In the genomic region with DNA sequence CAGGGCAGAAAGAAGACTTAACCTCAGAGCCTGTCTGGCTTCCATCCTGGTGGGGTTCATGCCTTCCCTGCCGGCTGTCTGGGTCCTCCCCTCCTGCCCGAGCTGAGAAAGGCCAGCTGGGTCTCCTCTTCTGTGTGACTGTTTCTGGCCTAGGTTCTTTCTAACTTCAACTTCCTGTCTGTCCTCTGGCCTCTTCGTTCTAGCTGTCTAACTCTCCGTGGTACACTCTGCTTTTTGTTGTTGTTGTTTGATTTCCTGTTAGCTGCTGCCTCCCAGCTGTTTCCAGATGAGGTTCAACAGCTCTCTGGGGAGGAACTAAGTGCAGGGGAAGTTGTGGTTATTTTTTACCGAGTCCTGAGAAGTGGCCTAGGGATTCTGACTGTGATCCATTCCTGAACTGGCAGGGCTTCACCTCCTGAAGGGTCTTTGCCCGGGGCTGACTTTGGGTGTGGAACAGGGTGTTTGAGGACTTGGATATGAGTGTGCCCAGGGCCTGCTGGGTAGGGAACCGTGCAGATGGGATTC, we compare ENCODE assay signal across 8 cellular contexts. TPM values are rescaled to one million over a fixed set of nuclear protein-coding genes. Genes with fewer than 3 reads are reported as not detected.
DNase-seq lines count a peak whose midpoint lies in the region; ATAC-seq lines count a peak whose summit lies in the region.

No MANE protein-coding gene starts in this region.

- H3K27ac Mint-ChIP-seq in activated CD8-positive, alpha-beta T cell treated with anti-CD3 and anti-CD28 coated beads, Interleukin-2, amount 10 ng/mL, durations not matched to agents 7 days and 5 days = peak overlapping the region; percentile 86

- POLR2A ChIA-PET in activated CD8-positive, alpha-beta T cell treated with anti-CD3 and anti-CD28 coated beads, Interleukin-2, amount 10 ng/mL, durations not matched to agents 7 days and 5 days (lab: Charles Lee) = interaction anchor here (0.5 to 3.1 kb wide), 8 partner anchors 11 to 280 kb away, joined by 3 to 11 read pairs (median 3); no protein-coding TSS in a partner anchor

- H3K4me3 ChIP-seq in Jurkat, Clone E6-1 (ENCODE audit: low read length) = peak overlapping the region; percentile 89
- H3K4me3 ChIP-seq in skeletal muscle cell (ENCODE audit: low read depth, low read length) = peak overlapping the region; percentile 90

- DNase-seq in AML-193 (lab: John Stamatoyannopoulos, UW) (peak; percentile 91 to 94), globus pallidus (ENCODE audit: low spot score) (peak; percentile 55), skeletal muscle cell (ENCODE audit: low read depth) (no peak), SK-N-DZ (ENCODE audit: low spot score) (no peak), iPS-NIHi7 (ENCODE audit: extremely low spot score) (no peak)
- DNase-seq in Jurkat, Clone E6-1 (ENCODE audit: low read depth, low spot score) = peak; percentile 92
- peak; percentile 65 for DNase-seq in activated CD8-positive, alpha-beta T cell treated with anti-CD3 and anti-CD28 coated beads, Interleukin-2, amount 10 ng/mL, durations not matched to agents 7 days and 5 days

- peaks cover 53% of the 10 kb centered on the region for H3K36me3 Mint-ChIP-seq in activated CD8-positive, alpha-beta T cell treated with anti-CD3 and anti-CD28 coated beads, Interleukin-2, amount 10 ng/mL, durations not matched to agents 7 days and 5 days (ENCODE audit: low read depth)

- peaks cover 70% of the 10 kb centered on the region for H3K4me1 Mint-ChIP-seq in activated CD8-positive, alpha-beta T cell treated with anti-CD3 and anti-CD28 coated beads, Interleukin-2, amount 10 ng/mL, durations not matched to agents 7 days and 5 days (ENCODE audit: low read depth)

- CTCF ChIA-PET in activated CD8-positive, alpha-beta T cell treated with anti-CD3 and anti-CD28 coated beads, Interleukin-2, amount 10 ng/mL, durations not matched to agents 7 days and 5 days (lab: Charles Lee) = interaction anchor here (0.7 to 5.3 kb wide), 8 partner anchors 9 to 41 kb away, joined by 3 to 45 read pairs (median 16); no protein-coding TSS in a partner anchor

- peak; percentile 55 for ATAC-seq in GM18861 (IDR thresholded peaks at IDR 0.05; ENCODE audit: unreplicated experiment)
- ATAC-seq in activated CD8-positive, alpha-beta T cell treated with anti-CD3 and anti-CD28 coated beads, Interleukin-2, amount 10 ng/mL, durations not matched to agents 7 days and 5 days = peak; percentile 34

- H3K9me3 Mint-ChIP-seq in activated CD8-positive, alpha-beta T cell treated with anti-CD3 and anti-CD28 coated beads, Interleukin-2, amount 10 ng/mL, durations not matched to agents 7 days and 5 days (ENCODE audit: insufficient read depth) = no peaks in the 10 kb centered on the region

- no peaks in the 10 kb centered on the region for H3K27me3 Mint-ChIP-seq in activated CD8-positive, alpha-beta T cell treated with anti-CD3 and anti-CD28 coated beads, Interleukin-2, amount 10 ng/mL, durations not matched to agents 7 days and 5 days (ENCODE audit: low read depth)

- H3K4me3 Mint-ChIP-seq in activated CD8-positive, alpha-beta T cell treated with anti-CD3 and anti-CD28 coated beads, Interleukin-2, amount 10 ng/mL, durations not matched to agents 7 days and 5 days = peak overlapping the region; percentile 86

RNA-seq across cellular contexts. Expression of gene MLXIP, which starts 3.2 kb away (rescaled TPM):
- polyA plus RNA-seq in Jurkat, Clone E6-1 (2012; ENCODE audit: insufficient read depth, insufficient read length) = 18.9 TPM
- total RNA-seq in activated CD8-positive, alpha-beta T cell treated with anti-CD3 and anti-CD28 coated beads, Interleukin-2, amount 10 ng/mL, durations not matched to agents 7 days and 5 days = 10 to 100 TPM; 38.8 to 42.7 TPM
- polyA plus RNA-seq in SK-N-DZ (2014; cell fraction: cytosol; rRNA removed) = 15.9 and 17.4 TPM in 2 replicates
- polyA plus RNA-seq in SK-N-DZ (2014; cell fraction: nucleus; rRNA removed) = 19.5 and 42.0 TPM in 2 replicates

Comparison
In these comparisons a context has a peak if more than half of its experiments do, and no peak if none do; other contexts are left out.
1. DNase-seq: peak in AML-193 (2 of 2), Jurkat, Clone E6-1 (single experiment), activated CD8-positive, alpha-beta T cell treated with anti-CD3 and anti-CD28 coated beads, Interleukin-2, amount 10 ng/mL, durations not matched to agents 7 days and 5 days (single experiment) and globus pallidus (single experiment); none in skeletal muscle cell (single experiment), SK-N-DZ (single experiment) and iPS-NIHi7 (single experiment).